Comparison of ENCODE assay signal across 8 cellular contexts in genomic region chr13:44437356-44438233, GRCh38.
DNase-seq lines count a peak whose midpoint lies in the region; ATAC-seq and TF ChIP-seq lines count a peak whose summit lies in the region.

No MANE protein-coding gene starts in this region.

- H3K79me2 ChIP-seq in smooth muscle cell (ENCODE audit: low read depth) = peaks cover 11% of the 10 kb centered on the region

- peak overlapping the region; percentile 84 to 99 (median 94) for H3K27ac ChIP-seq in heart left ventricle
- peak overlapping the region; percentile 80 for H3K27ac ChIP-seq in angular gyrus (ENCODE audit: low read depth, low read length)
- H3K27ac ChIP-seq in smooth muscle cell (ENCODE audit: low read depth) = peak overlapping the region; percentile 97

- H3K9me3 ChIP-seq in heart left ventricle = no peaks in the 10 kb centered on the region
- no peaks in the 10 kb centered on the region for H3K9me3 ChIP-seq in iPS-15b (ENCODE audit: control insufficient read depth, insufficient read depth, low read length)
- H3K9me3 ChIP-seq in smooth muscle cell (replicated peaks; ENCODE audit: low read depth) = no peaks in the 10 kb centered on the region

- H3K4me2 ChIP-seq in smooth muscle cell = peak overlapping the region; percentile 91

- peaks cover 64% of the 10 kb centered on the region for H4K20me1 ChIP-seq in smooth muscle cell (ENCODE audit: low read depth)

- peak; percentile 47 to 75 (median 60) for TF ChIP-seq CTCF in heart left ventricle (IDR thresholded peaks at IDR 0.05)
- peak; percentile 68 for TF ChIP-seq CTCF in smooth muscle cell (IDR thresholded peaks at IDR 0.05; ENCODE audit: borderline replicate concordance, insufficient read depth, poor library complexity, severe bottlenecking)

- H2AFZ ChIP-seq in smooth muscle cell (ENCODE audit: low read depth) = no peak overlapping the region

- ATAC-seq in heart left ventricle (no peak), left cardiac atrium (no peak), GM19463 (IDR thresholded peaks at IDR 0.05; ENCODE audit: unreplicated experiment) (no peak), GM19328 (IDR thresholded peaks at IDR 0.05; ENCODE audit: unreplicated experiment) (no peak)

- peaks cover 0 to 53% (median 27%) of the 10 kb centered on the region in 12 donors for H3K4me1 ChIP-seq in heart left ventricle
- peaks cover 13% of the 10 kb centered on the region for H3K4me1 ChIP-seq in iPS-15b (ENCODE audit: control insufficient read depth, insufficient read depth, low read length)
- H3K4me1 ChIP-seq in smooth muscle cell (ENCODE audit: low read depth) = peaks cover 27% of the 10 kb centered on the region

- 1 to 3% (median 2%) methylated on average over 5 of the region's 5 CpGs for WGBS in heart left ventricle, 4 donors
- 12% methylated on average over 5 of the region's 5 CpGs for WGBS in smooth muscle cell (ENCODE audit: low lambda C conversion rate)

- no peaks in the 10 kb centered on the region for H3K27me3 ChIP-seq in heart left ventricle
- H3K27me3 ChIP-seq in iPS-15b (ENCODE audit: control insufficient read depth, insufficient read depth, low read length) = no peaks in the 10 kb centered on the region
- no peaks in the 10 kb centered on the region for H3K27me3 ChIP-seq in smooth muscle cell (ENCODE audit: low read depth)

- no peak for TF ChIP-seq POLR2A in heart left ventricle (IDR thresholded peaks at IDR 0.05)

- intact Hi-C loops in heart left ventricle (cut with DNase I) = loop anchor here (1.0 to 10.0 kb wide), 31 partner anchors 130 to 533 kb away; no protein-coding TSS in a partner anchor
- intact Hi-C loops in left cardiac atrium (cut with DNase I) = loop anchor here (1.0 to 10.0 kb wide), 8 partner anchors 125 to 533 kb away; no protein-coding TSS in a partner anchor

- H3K36me3 ChIP-seq in heart left ventricle = peaks cover 0 to 21% (median 15%) of the 10 kb centered on the region in 9 donors
- H3K36me3 ChIP-seq in iPS-15b (ENCODE audit: control insufficient read depth, insufficient read depth, low read length) = peaks cover 12% of the 10 kb centered on the region
- H3K36me3 ChIP-seq in smooth muscle cell (ENCODE audit: low read depth) = no peaks in the 10 kb centered on the region

- H3F3A ChIP-seq in smooth muscle cell (ENCODE audit: low read depth) = peaks cover 20% of the 10 kb centered on the region

- no peak overlapping the region for H3K9ac ChIP-seq in iPS-15b (ENCODE audit: low read depth, low read length)
- H3K9ac ChIP-seq in smooth muscle cell (ENCODE audit: low read depth) = peak overlapping the region; percentile 90

- peak overlapping the region; percentile 60 to 87 (median 80) for H3K4me3 ChIP-seq in heart left ventricle
- peak overlapping the region; percentile 54 for H3K4me3 ChIP-seq in iPS-15b (ENCODE audit: low read depth, low read length)
- peak overlapping the region; percentile 97 for H3K4me3 ChIP-seq in smooth muscle cell

- no peak for DNase-seq in heart left ventricle
- DNase-seq in left cardiac atrium = no peak
- peak; percentile 25 for DNase-seq in NCI-H2196 (lab: John Stamatoyannopoulos, UW; ENCODE audit: unreplicated experiment)
- DNase-seq in smooth muscle cell (lab: John Stamatoyannopoulos, UW; ENCODE audit: unreplicated experiment) = no peak
